In genomic region chr12:59895161-59895785, GRCh38 we compare ENCODE assay signal across 23 cellular contexts.
"Had no signal": no experiment of that assay in that cellular context is flagged by ENCODE, and none has a peak within 500 bp of the region (broad histone marks: within the 10 kb centered on the region; RNA-seq: fewer than 3 reads in every experiment).

No MANE protein-coding gene starts in this region.

- H3K36me3 Mint-ChIP-seq: activated naive CD8-positive, alpha-beta T cell; naive B cell; stimulated activated effector memory CD8-positive, alpha-beta T cell treated with anti-CD3 and anti-CD28 coated beads, Interleukin-12 subunit alpha, Interleukin-12 subunit beta, amount 100 ng/mL, for 72 hours had no signal

- H3K4me1 ChIP-seq: foreskin keratinocyte, lower lobe of right lung, right lobe of liver, suprapubic skin, transverse colon had no signal

- DNase-seq: activated CD4-positive, alpha-beta T cell treated with anti-CD3 and anti-CD28 coated beads for 1 hour; activated CD8-positive, alpha-beta memory T cell treated with anti-CD3 and anti-CD28 coated beads for 24 hours; activated CD8-positive, alpha-beta memory T cell treated with anti-CD3 and anti-CD28 coated beads, Interleukin-2, amount 50 U/mL, for 4 hours; activated naive CD4-positive, alpha-beta T cell; activated T-cell treated with anti-CD3 and anti-CD28 coated beads, Interleukin-2, amount 50 U/mL, for 24 hours; cerebellar nuclear complex; foreskin keratinocyte; kidney; lower lobe of right lung; mesendoderm; naive B cell; right lobe of liver; stimulated activated CD4-positive, alpha-beta T cell treated with anti-CD3 and anti-CD28 coated beads, Interleukin-2, amount 100 ng/mL, for 24 hours; stimulated activated naive CD8-positive, alpha-beta T cell treated with anti-CD3 and anti-CD28 coated beads, Interleukin-15, amount 100 ng/mL, for 72 hours; transverse colon had no signal

- H3K36me3 ChIP-seq: lower lobe of right lung, right lobe of liver, suprapubic skin, transverse colon had no signal

- H3K27me3 ChIP-seq: foreskin keratinocyte, right lobe of liver, suprapubic skin, transverse colon had no signal

- H3K4me3 Mint-ChIP-seq: activated naive CD8-positive, alpha-beta T cell; activated T-cell treated with anti-CD3 and anti-CD28 coated beads, Interleukin-2, amount 50 U/mL, for 24 hours; naive B cell; neural crest cell; stimulated activated effector memory CD8-positive, alpha-beta T cell treated with anti-CD3 and anti-CD28 coated beads, Interleukin-12 subunit alpha, Interleukin-12 subunit beta, amount 100 ng/mL, for 72 hours; stimulated activated naive CD8-positive, alpha-beta T cell treated with anti-CD3 and anti-CD28 coated beads, Interleukin-15, amount 100 ng/mL, for 72 hours; T-helper 2 cell treated with Interferon-gamma antibody and Interleukin-4, amounts not matched to agents 5 μg/mL and 100 μg/mL, for 36 hours had no signal

- H3K4me3 ChIP-seq: coronary artery, lower lobe of right lung, right lobe of liver, skin epidermis, suprapubic skin, transverse colon had no signal

- H3K9me3 ChIP-seq: lower lobe of right lung, right lobe of liver, suprapubic skin, transverse colon had no signal

- ATAC-seq: foreskin keratinocyte; lower lobe of right lung; right lobe of liver; stimulated activated effector memory CD8-positive, alpha-beta T cell treated with anti-CD3 and anti-CD28 coated beads, Interleukin-12 subunit alpha, Interleukin-12 subunit beta, amount 100 ng/mL, for 72 hours; stimulated activated naive CD8-positive, alpha-beta T cell treated with anti-CD3 and anti-CD28 coated beads, Interleukin-15, amount 100 ng/mL, for 72 hours had no signal

- H3K9me3 Mint-ChIP-seq: activated T-cell treated with anti-CD3 and anti-CD28 coated beads, Interleukin-2, amount 50 U/mL, for 24 hours; activated T-helper 2 cell treated with anti-CD3 and anti-CD28 coated beads, Interferon-gamma antibody, Interleukin-2, Interleukin-4, amounts not matched to agents 10 μg/mL and 5 μg/mL and 100 μg/mL, durations not matched to agents 14 hours and 24 hours and 36 hours; neural crest cell; stimulated activated naive CD8-positive, alpha-beta T cell treated with anti-CD3 and anti-CD28 coated beads, Interleukin-15, amount 100 ng/mL, for 72 hours; T-helper 2 cell treated with Interferon-gamma antibody and Interleukin-4, amounts not matched to agents 5 μg/mL and 100 μg/mL, for 36 hours had no signal

- H3K27me3 Mint-ChIP-seq: activated T-cell treated with anti-CD3 and anti-CD28 coated beads, Interleukin-2, amount 50 U/mL, for 24 hours; naive B cell; stimulated activated naive CD8-positive, alpha-beta T cell treated with anti-CD3 and anti-CD28 coated beads, Interleukin-15, amount 100 ng/mL, for 72 hours had no signal

- H3K27ac Mint-ChIP-seq: activated naive CD8-positive, alpha-beta T cell; activated T-cell treated with anti-CD3 and anti-CD28 coated beads, Interleukin-2, amount 50 U/mL, for 24 hours; activated T-helper 2 cell treated with anti-CD3 and anti-CD28 coated beads, Interferon-gamma antibody, Interleukin-2, Interleukin-4, amounts not matched to agents 10 μg/mL and 5 μg/mL and 100 μg/mL, durations not matched to agents 14 hours and 24 hours and 36 hours; naive B cell; stimulated activated effector memory CD8-positive, alpha-beta T cell treated with anti-CD3 and anti-CD28 coated beads, Interleukin-12 subunit alpha, Interleukin-12 subunit beta, amount 100 ng/mL, for 72 hours; stimulated activated naive CD8-positive, alpha-beta T cell treated with anti-CD3 and anti-CD28 coated beads, Interleukin-15, amount 100 ng/mL, for 72 hours; T-helper 2 cell treated with Interferon-gamma antibody and Interleukin-4, amounts not matched to agents 5 μg/mL and 100 μg/mL, for 36 hours had no signal

- H3K4me1 Mint-ChIP-seq: naive B cell; neural crest cell; stimulated activated effector memory CD8-positive, alpha-beta T cell treated with anti-CD3 and anti-CD28 coated beads, Interleukin-12 subunit alpha, Interleukin-12 subunit beta, amount 100 ng/mL, for 72 hours; stimulated activated naive CD8-positive, alpha-beta T cell treated with anti-CD3 and anti-CD28 coated beads, Interleukin-15, amount 100 ng/mL, for 72 hours had no signal
